Comparison of ENCODE assay signal across 12 cellular contexts in the genomic region with DNA sequence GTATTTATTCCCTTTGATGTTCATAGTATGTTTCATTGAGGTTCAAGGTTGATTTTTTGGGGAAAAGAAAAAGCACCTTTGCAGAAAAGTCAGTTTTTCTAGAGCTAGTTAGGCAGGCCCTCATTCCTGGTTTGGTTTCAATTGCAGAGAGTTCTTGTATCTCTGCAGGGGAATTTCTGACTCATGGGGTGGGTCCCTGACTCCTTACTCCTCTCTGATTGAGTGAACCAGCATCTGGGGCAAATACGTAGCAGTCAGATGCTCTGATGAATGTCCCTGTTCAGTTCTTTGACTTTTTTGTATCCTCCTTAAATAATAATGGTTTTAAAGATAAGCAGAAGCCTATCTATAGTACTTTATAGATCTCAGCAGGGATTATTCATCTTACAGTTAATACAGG. TPM values are rescaled to one million over a fixed set of nuclear protein-coding genes. Genes with fewer than 3 reads are reported as not detected.
DNase-seq lines count a peak whose midpoint lies in the region; ATAC-seq lines count a peak whose summit lies in the region.
"Had no signal": no experiment of that assay in that cellular context is flagged by ENCODE, and none has a peak within 500 bp of the region (broad histone marks: within the 10 kb centered on the region; RNA-seq: fewer than 3 reads in every experiment).

No MANE protein-coding gene starts in this region.

- no peak for ATAC-seq in HG03280 (IDR thresholded peaks at IDR 0.05; ENCODE audit: unreplicated experiment)
- ATAC-seq: naive thymus-derived CD8-positive, alpha-beta T cell; T-cell had no signal

- DNase-seq in GM04504 (ENCODE audit: low read depth) (peak; percentile 61), RPMI7951 (ENCODE audit: low read depth) (peak; percentile 65), fibroblast of gingiva (ENCODE audit: low read depth) (peak; percentile 83), T1000 (lab: John Stamatoyannopoulos, UW) (no peak), GM19240 (ENCODE audit: insufficient read length, low spot score) (no peak)
- peak; percentile 16 for DNase-seq in stimulated activated CD4-positive, alpha-beta T cell treated with anti-CD3 and anti-CD28 coated beads, Interleukin-4, amount 100 ng/mL, for 1 hour
- DNase-seq: anterior cingulate cortex; naive thymus-derived CD8-positive, alpha-beta T cell; NCI-H446 treated with DMSO at 0.1 percent for 48 hours; T-cell had no signal

RNA-seq across cellular contexts. Expression of gene NCR3LG1, which starts 7.7 kb away (rescaled TPM):
- total RNA-seq in RPMI7951 (2014; rRNA removed; shearing (Covaris generic)): 1.1 TPM in 2 replicates

RNA-seq across cellular contexts. Expression of gene KCNJ11, which starts 44.6 kb away (rescaled TPM):
- total RNA-seq in RPMI7951 (2014; rRNA removed; shearing (Covaris generic)): not detected in 2 replicates
- total RNA-seq: glomerular endothelial cell had no signal

Comparison
In these comparisons a context has a peak if more than half of its experiments do, and no peak if none do; other contexts are left out.
1. DNase-seq: peak in GM04504 (single experiment), RPMI7951 (single experiment), fibroblast of gingiva (single experiment) and stimulated activated CD4-positive, alpha-beta T cell treated with anti-CD3 and anti-CD28 coated beads, Interleukin-4, amount 100 ng/mL, for 1 hour (single experiment); none in T1000 (single experiment) and GM19240 (single experiment).